In the genomic region with DNA sequence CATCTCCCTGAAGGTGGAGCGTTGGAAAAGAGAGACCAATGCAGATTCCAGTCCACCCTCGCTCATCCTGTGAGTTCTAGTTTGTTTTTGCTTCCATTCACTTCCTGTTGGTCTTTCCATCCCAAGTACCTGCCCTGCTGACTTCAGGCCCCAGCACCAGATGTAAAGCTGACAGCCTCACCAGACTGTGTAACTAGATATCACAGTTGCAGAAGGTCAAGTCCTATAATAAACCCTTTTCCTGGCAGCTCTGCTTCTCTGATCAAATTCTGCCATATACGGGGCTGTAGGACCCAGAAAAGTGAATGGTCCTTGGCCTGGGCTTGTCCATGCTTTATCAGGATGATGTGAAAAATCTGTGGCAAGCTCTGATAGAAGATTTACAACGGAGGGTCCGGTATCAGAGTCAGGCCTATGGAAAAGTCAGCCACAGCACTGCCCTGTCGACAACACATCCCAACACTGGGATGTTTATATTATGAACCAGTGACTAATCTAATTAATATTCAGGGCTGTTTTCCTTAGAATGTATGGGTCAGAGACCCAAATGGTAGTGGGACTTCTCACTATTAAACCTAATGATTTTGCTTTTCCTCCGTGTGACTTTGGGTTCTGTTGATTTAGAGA, we compare ENCODE assay signal across 2 cellular contexts.
TF ChIP-seq lines count a peak whose summit lies in the region.

No MANE protein-coding gene starts in this region.

TF ChIP-seq in SK-N-SH, 30 proteins besides CTCF, POLR2A, EP300 and RAD21 (continued from another document):
- TF ChIP-seq, protein P1, sequence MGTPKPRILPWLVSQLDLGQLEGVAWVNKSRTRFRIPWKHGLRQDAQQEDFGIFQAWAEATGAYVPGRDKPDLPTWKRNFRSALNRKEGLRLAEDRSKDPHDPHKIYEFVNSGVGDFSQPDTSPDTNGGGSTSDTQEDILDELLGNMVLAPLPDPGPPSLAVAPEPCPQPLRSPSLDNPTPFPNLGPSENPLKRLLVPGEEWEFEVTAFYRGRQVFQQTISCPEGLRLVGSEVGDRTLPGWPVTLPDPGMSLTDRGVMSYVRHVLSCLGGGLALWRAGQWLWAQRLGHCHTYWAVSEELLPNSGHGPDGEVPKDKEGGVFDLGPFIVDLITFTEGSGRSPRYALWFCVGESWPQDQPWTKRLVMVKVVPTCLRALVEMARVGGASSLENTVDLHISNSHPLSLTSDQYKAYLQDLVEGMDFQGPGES (IDR thresholded peaks at IDR 0.05; ENCODE audit: low read depth, low read length) = no peak
- TF ChIP-seq POLR2AphosphoS5 (IDR thresholded peaks at IDR 0.05; ENCODE audit: low read depth, low read length) = no peak
- TF ChIP-seq YY1 (IDR thresholded peaks at IDR 0.05; ENCODE audit: low read depth) = no peak
- no peak for TF ChIP-seq NFIC (IDR thresholded peaks at IDR 0.05; ENCODE audit: borderline replicate concordance)
- TF ChIP-seq MEF2A (IDR thresholded peaks at IDR 0.05; ENCODE audit: borderline replicate concordance, low read depth) = no peak
- TF ChIP-seq, protein P2, sequence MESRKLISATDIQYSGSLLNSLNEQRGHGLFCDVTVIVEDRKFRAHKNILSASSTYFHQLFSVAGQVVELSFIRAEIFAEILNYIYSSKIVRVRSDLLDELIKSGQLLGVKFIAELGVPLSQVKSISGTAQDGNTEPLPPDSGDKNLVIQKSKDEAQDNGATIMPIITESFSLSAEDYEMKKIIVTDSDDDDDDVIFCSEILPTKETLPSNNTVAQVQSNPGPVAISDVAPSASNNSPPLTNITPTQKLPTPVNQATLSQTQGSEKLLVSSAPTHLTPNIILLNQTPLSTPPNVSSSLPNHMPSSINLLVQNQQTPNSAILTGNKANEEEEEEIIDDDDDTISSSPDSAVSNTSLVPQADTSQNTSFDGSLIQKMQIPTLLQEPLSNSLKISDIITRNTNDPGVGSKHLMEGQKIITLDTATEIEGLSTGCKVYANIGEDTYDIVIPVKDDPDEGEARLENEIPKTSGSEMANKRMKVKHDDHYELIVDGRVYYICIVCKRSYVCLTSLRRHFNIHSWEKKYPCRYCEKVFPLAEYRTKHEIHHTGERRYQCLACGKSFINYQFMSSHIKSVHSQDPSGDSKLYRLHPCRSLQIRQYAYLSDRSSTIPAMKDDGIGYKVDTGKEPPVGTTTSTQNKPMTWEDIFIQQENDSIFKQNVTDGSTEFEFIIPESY (IDR thresholded peaks at IDR 0.05; ENCODE audit: borderline replicate concordance, low read depth) = no peak
- TF ChIP-seq FOXM1 (IDR thresholded peaks at IDR 0.05; ENCODE audit: low read depth) = no peak

TF ChIP-seq in SK-N-SH treated with all-trans-retinoic acid at 6 μM for 48 hours, 23 proteins besides CTCF, POLR2A, EP300 and RAD21 (continued from another document):
- TF ChIP-seq TSHZ2 (CRISPR knock-in tag; IDR thresholded peaks at IDR 0.05) (no peak), ZNF70 (CRISPR knock-in tag; IDR thresholded peaks at IDR 0.05) (no peak), CSDC2 (CRISPR knock-in tag; IDR thresholded peaks at IDR 0.05) (no peak), GLIS3 (CRISPR knock-in tag; IDR thresholded peaks at IDR 0.05) (no peak), RARB (CRISPR knock-in tag; IDR thresholded peaks at IDR 0.05) (no peak), TOX (CRISPR knock-in tag; IDR thresholded peaks at IDR 0.05; ENCODE audit: borderline replicate concordance) (no peak), ZFP30 (CRISPR knock-in tag; IDR thresholded peaks at IDR 0.05) (no peak), BACH2 (CRISPR knock-in tag; IDR thresholded peaks at IDR 0.05; ENCODE audit: borderline replicate concordance) (no peak), ESRRG (CRISPR knock-in tag; IDR thresholded peaks at IDR 0.05) (no peak), ZFP3 (CRISPR knock-in tag; IDR thresholded peaks at IDR 0.05) (no peak)
- TF ChIP-seq, protein P3, sequence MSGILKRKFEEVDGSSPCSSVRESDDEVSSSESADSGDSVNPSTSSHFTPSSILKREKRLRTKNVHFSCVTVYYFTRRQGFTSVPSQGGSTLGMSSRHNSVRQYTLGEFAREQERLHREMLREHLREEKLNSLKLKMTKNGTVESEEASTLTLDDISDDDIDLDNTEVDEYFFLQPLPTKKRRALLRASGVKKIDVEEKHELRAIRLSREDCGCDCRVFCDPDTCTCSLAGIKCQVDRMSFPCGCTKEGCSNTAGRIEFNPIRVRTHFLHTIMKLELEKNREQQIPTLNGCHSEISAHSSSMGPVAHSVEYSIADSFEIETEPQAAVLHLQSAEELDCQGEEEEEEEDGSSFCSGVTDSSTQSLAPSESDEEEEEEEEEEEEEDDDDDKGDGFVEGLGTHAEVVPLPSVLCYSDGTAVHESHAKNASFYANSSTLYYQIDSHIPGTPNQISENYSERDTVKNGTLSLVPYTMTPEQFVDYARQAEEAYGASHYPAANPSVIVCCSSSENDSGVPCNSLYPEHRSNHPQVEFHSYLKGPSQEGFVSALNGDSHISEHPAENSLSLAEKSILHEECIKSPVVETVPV (CRISPR knock-in tag; IDR thresholded peaks at IDR 0.05) = no peak
